ENCODE assay signal across 1 cellular context in genomic region chr22:41968601-41969000, GRCh38.
TF ChIP-seq lines count a peak whose summit lies in the region.

No MANE protein-coding gene starts in this region.

TF ChIP-seq in HepG2, 621 proteins besides CTCF, POLR2A, EP300 and RAD21:
- TF ChIP-seq ATF6 (CRISPR knock-in tag; conservative IDR thresholded peaks at IDR 0.05) (no peak), ZNF780A (CRISPR knock-in tag; IDR thresholded peaks at IDR 0.05) (no peak), RXRA (CRISPR knock-in tag; IDR thresholded peaks at IDR 0.05) (0 out of 2 replicates have a peak, but pooled peaks have one; percentile 16), FOXA1 (IDR thresholded peaks at IDR 0.05) (no peak), FOXA1 (CRISPR knock-in tag; IDR thresholded peaks at IDR 0.05) (peak; percentile 47; the same call in 1 of the 2 replicates), DMAP1 (CRISPR knock-in tag; IDR thresholded peaks at IDR 0.05) (no peak), FOXK1 (CRISPR knock-in tag; IDR thresholded peaks at IDR 0.05; ENCODE audit: borderline replicate concordance, low read depth) (no peak), ARID3A (IDR thresholded peaks at IDR 0.05; ENCODE audit: low read depth, low read length) (no peak), ZFX (CRISPR knock-in tag; IDR thresholded peaks at IDR 0.05; ENCODE audit: low read depth) (no peak), SP5 (CRISPR knock-in tag; IDR thresholded peaks at IDR 0.05; ENCODE audit: borderline replicate concordance, low read depth) (peak; percentile 92), SRF (IDR thresholded peaks at IDR 0.05; ENCODE audit: low read depth, low read length) (no peak), FOXA3 (CRISPR knock-in tag; IDR thresholded peaks at IDR 0.05) (peak; percentile 29; the same call in 1 of the 2 replicates), SOX5 (CRISPR knock-in tag; IDR thresholded peaks at IDR 0.05; ENCODE audit: borderline replicate concordance) (peak; percentile 39; the same call in 1 of the 2 replicates), ZNF678 (CRISPR knock-in tag; IDR thresholded peaks at IDR 0.05) (no peak), SOX13 (IDR thresholded peaks at IDR 0.05) (no peak), SOX13 (CRISPR knock-in tag; conservative IDR thresholded peaks at IDR 0.05 in 1 of 2, IDR thresholded peaks at IDR 0.05 in 1 of 2) (peak in 1 of 2 experiments; percentile 65; a peak in 1 of 4 replicates), TEAD3 (CRISPR knock-in tag; optimal IDR thresholded peaks at IDR 0.05; ENCODE audit: borderline replicate concordance) (peak; percentile 31), SAP130 (CRISPR knock-in tag; IDR thresholded peaks at IDR 0.05; ENCODE audit: low read depth) (0 out of 2 replicates have a peak, but pooled peaks have one; percentile 25), SOX6 (IDR thresholded peaks at IDR 0.05) (no peak), SOX6 (CRISPR knock-in tag; IDR thresholded peaks at IDR 0.05) (0 out of 2 replicates have a peak, but pooled peaks have one; percentile 38), ZNF263 (CRISPR knock-in tag; IDR thresholded peaks at IDR 0.05) (peak; percentile 76), HDAC2 (CRISPR knock-in tag; IDR thresholded peaks at IDR 0.05) (0 out of 2 replicates have a peak, but pooled peaks have one; percentile 18), BORCS8-MEF2B (CRISPR knock-in tag; IDR thresholded peaks at IDR 0.05) (no peak)
